21 cellular contexts compared by ENCODE assay signal in genomic region chr13:104414181-104414580, GRCh38.
"Had no signal": no experiment of that assay in that cellular context is flagged by ENCODE, and none has a peak within 500 bp of the region (broad histone marks: within the 10 kb centered on the region; RNA-seq: fewer than 3 reads in every experiment).

No MANE protein-coding gene starts in this region.

- H3K36me3 ChIP-seq: MG63 had no signal

- H3K27me3 ChIP-seq: MG63 had no signal

- ATAC-seq: HepG2, Panc1, PC-3, SK-N-SH treated with all-trans-retinoic acid at 6 μM for 48 hours had no signal

- DNase-seq: IMR-90, Karpas-422, KG1, MG63, NCI-H1092, NCI-H1105 treated with DMSO at 0.1 percent for 48 hours, NCI-H1436, NCI-H187, NCI-H2029, NCI-H2081 treated with DMSO at 0.1 percent for 48 hours, NCI-H2171, NCI-H226, NCI-H446, NCI-H524 treated with DMSO at 0.1 percent for 48 hours, NCI-H69, NCI-H774, PC-3 had no signal

- H3K4me3 ChIP-seq: MG63 had no signal

- H3K27ac ChIP-seq: RWPE1 had no signal

- H3K9me3 ChIP-seq: MG63 had no signal
